ENCODE assay signal across 1 cellular context in genomic region chr6:134949927-134950326, GRCh38.
TF ChIP-seq lines count a peak whose summit lies in the region.

TSS of gene ALDH8A1 (minus strand) at chr6:134950101. CDS start at chr6:134950053, 48 bp downstream.

TF ChIP-seq in H1, 55 proteins besides CTCF, POLR2A, EP300 and RAD21 (continued from another document):
- TF ChIP-seq, protein P1, sequence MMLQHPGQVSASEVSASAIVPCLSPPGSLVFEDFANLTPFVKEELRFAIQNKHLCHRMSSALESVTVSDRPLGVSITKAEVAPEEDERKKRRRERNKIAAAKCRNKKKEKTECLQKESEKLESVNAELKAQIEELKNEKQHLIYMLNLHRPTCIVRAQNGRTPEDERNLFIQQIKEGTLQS (IDR thresholded peaks at IDR 0.05; ENCODE audit: insufficient read depth, low read depth, low read length), result no peak
- TF ChIP-seq KDM4A (IDR thresholded peaks at IDR 0.05; ENCODE audit: low read depth, low read length, severe bottlenecking) (no peak), RBBP5 (IDR thresholded peaks at IDR 0.05; ENCODE audit: borderline replicate concordance, low read depth, low read length) (no peak), CBX5 (IDR thresholded peaks at IDR 0.05; ENCODE audit: low read depth, low read length) (no peak), YY1 (IDR thresholded peaks at IDR 0.05; ENCODE audit: low read depth, low read length) (no peak)
